ENCODE assay signal across 11 cellular contexts in the genomic region with DNA sequence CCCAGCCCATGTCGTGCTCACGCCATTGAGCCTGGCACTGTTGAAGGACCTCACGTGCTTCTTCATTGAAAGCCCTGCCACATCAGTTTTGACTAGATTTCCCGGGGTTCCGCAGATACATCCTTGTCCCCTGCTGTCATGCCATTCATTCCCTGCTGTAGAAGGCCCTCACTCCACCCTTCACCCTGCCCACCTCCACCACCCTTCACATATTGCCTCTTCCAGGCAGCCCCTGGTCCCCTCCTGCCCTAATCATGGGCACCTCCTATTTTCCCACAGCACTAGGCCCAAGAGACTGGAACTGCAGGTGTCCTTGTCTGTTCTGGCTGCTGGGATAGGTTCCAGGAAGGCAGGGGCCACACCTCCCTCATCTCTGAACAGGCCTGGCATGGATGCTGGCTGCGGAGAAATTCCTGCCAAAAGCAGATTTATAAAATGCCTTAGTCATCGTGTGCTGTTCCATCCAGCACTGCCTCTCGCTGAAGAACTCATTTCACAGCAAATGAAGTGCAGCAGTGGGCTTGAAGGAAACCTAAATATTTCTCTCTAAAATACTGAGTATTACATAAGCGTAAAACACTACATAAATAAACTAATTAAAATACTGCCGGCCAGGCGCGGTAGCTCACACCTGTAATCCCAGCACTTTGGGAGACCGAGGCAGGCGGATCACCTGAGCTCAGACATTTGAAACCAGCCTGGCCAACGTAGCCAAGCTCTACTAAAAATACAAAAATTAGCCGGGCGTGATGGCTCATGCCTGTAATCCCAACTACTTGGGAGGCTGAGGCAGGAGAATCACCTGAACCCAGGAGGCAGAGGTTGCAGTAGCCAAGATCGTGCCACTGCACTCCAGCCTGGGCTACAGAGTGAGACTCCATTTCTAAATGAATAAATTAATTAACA. TPM values are rescaled to one million over a fixed set of nuclear protein-coding genes. Genes with fewer than 3 reads are reported as not detected.
A peak's percentile ranks its signal among the peaks of the same experiment; 100 is the strongest.
DNase-seq lines count a peak whose midpoint lies in the region; ATAC-seq, FAIRE-seq and TF ChIP-seq lines count a peak whose summit lies in the region.
"Had no signal": no experiment of that assay in that cellular context is flagged by ENCODE, and none has a peak within 500 bp of the region (broad histone marks: within the 10 kb centered on the region; RNA-seq: fewer than 3 reads in every experiment).

No MANE protein-coding gene starts in this region.

- H3K27ac Mint-ChIP-seq in chondrocyte (ENCODE audit: unreplicated experiment), result peak overlapping the region; percentile 83
- H3K27ac Mint-ChIP-seq: activated naive CD4-positive, alpha-beta T cell treated with anti-CD3 and anti-CD28 coated beads, Interleukin-2, amount 50 U/mL, for 24 hours had no signal

- H3K4me3 ChIP-seq in A549, result no peak overlapping the region
- no peak overlapping the region for H3K4me3 ChIP-seq in right lobe of liver

- 83% methylated on average over 18 of the region's 18 CpGs for WGBS in A549 (ENCODE audit: missing lambda C conversion rate)
- WGBS in right lobe of liver (ENCODE audit: insufficient coverage, low coverage, low lambda C conversion rate, missing lambda C conversion rate), result 75% methylated on average over 14 of the region's 18 CpGs

- ATAC-seq in A549 (peak; percentile 57 to 71; a peak in 5 of 6 replicates), right lobe of liver (peak; percentile 86 to 94 (median 91))
- no peak for ATAC-seq in activated T-cell treated with anti-CD3 and anti-CD28 coated beads, Interleukin-2, amount 50 U/mL, for 4 hours

- CTCF ChIA-PET in A549 (lab: Yijun Ruan, JAX), result interaction anchor here (1.0 kb wide), 1 partner anchor 19 kb away, joined by 6 read pairs; no protein-coding TSS in a partner anchor

- FAIRE-seq in A549 (lab: Jason Lieb, UNC), result no peak
- FAIRE-seq: HTR-8/SVneo had no signal

- POLR2A ChIA-PET in A549 (lab: Yijun Ruan, JAX), result no interaction called here

- H3K4me1 Mint-ChIP-seq in chondrocyte (ENCODE audit: low read depth), result peaks cover 17% of the 10 kb centered on the region
- H3K4me1 Mint-ChIP-seq in activated T-cell treated with anti-CD3 and anti-CD28 coated beads, Interleukin-2, amount 50 U/mL, for 4 hours (ENCODE audit: low read depth), result no peaks in the 10 kb centered on the region
- H3K4me1 Mint-ChIP-seq: activated naive CD4-positive, alpha-beta T cell treated with anti-CD3 and anti-CD28 coated beads, Interleukin-2, amount 50 U/mL, for 24 hours had no signal

- H3K9me3 ChIP-seq in A549 (no peaks in the 10 kb centered on the region), right lobe of liver (no peaks in the 10 kb centered on the region)

- intact Hi-C loops in right lobe of liver (cut with DNase I), result no loop called here

- peak; percentile 20 to 56 for DNase-seq in A549 (ENCODE audit: low read depth in 1 of 2, low spot score in 1 of 2)
- DNase-seq in M059J (ENCODE audit: low read depth), result peak; percentile 84
- no peak for DNase-seq in chondrocyte (ENCODE audit: low spot score)
- peak; percentile 79 to 87 (median 85) for DNase-seq in right lobe of liver
- no peak for DNase-seq in activated T-cell treated with anti-CD3 and anti-CD28 coated beads, Interleukin-2, amount 50 U/mL, for 4 hours
- DNase-seq in NCI-H524 (lab: John Stamatoyannopoulos, UW), result no peak
- no peak for DNase-seq in DMS53 treated with DMSO at 0.1 percent for 48 hours (lab: John Stamatoyannopoulos, UW; ENCODE audit: unreplicated experiment)
- no peak for DNase-seq in SK-N-DZ (ENCODE audit: low spot score)

- H3K27me3 ChIP-seq in right lobe of liver, result no peaks in the 10 kb centered on the region

- no peak overlapping the region for H3K4me3 Mint-ChIP-seq in chondrocyte (ENCODE audit: unreplicated experiment)
- H3K4me3 Mint-ChIP-seq in activated T-cell treated with anti-CD3 and anti-CD28 coated beads, Interleukin-2, amount 50 U/mL, for 4 hours, result no peak overlapping the region
- H3K4me3 Mint-ChIP-seq: activated naive CD4-positive, alpha-beta T cell treated with anti-CD3 and anti-CD28 coated beads, Interleukin-2, amount 50 U/mL, for 24 hours; CD14-positive monocyte had no signal

- TF ChIP-seq RAD21 in A549 (conservative IDR thresholded peaks at IDR 0.05 in 1 of 2, IDR thresholded peaks at IDR 0.05 in 1 of 2), result no peak

- H3K4me1 ChIP-seq in A549 (peaks cover 31% of the 10 kb centered on the region), right lobe of liver (peaks cover 0 to 15% (median 7%) of the 10 kb centered on the region in 4 donors)

- TF ChIP-seq POLR2A in A549 (IDR thresholded peaks at IDR 0.05; ENCODE audit: low read length) (no peak), right lobe of liver (IDR thresholded peaks at IDR 0.05) (no peak)

- H3K36me3 ChIP-seq in right lobe of liver, result no peaks in the 10 kb centered on the region

- TF ChIP-seq CTCF in A549 (IDR thresholded peaks at IDR 0.05) (no peak), chondrocyte (IDR thresholded peaks at IDR 0.05) (no peak), right lobe of liver (IDR thresholded peaks at IDR 0.05) (no peak)

- H3K9me3 Mint-ChIP-seq in chondrocyte (ENCODE audit: low read depth), result no peaks in the 10 kb centered on the region
- no peaks in the 10 kb centered on the region for H3K9me3 Mint-ChIP-seq in activated T-cell treated with anti-CD3 and anti-CD28 coated beads, Interleukin-2, amount 50 U/mL, for 4 hours
- H3K9me3 Mint-ChIP-seq: activated naive CD4-positive, alpha-beta T cell treated with anti-CD3 and anti-CD28 coated beads, Interleukin-2, amount 50 U/mL, for 24 hours had no signal

- H3K36me3 Mint-ChIP-seq in chondrocyte (ENCODE audit: low read depth), result peaks cover 11% of the 10 kb centered on the region
- peaks cover 6% of the 10 kb centered on the region for H3K36me3 Mint-ChIP-seq in activated T-cell treated with anti-CD3 and anti-CD28 coated beads, Interleukin-2, amount 50 U/mL, for 4 hours (ENCODE audit: insufficient read depth)

- TF ChIP-seq EP300 in A549 (IDR thresholded peaks at IDR 0.05), result no peak

- H3K27ac ChIP-seq in A549 (peak overlapping the region; percentile 64 to 79), right lobe of liver (no peak overlapping the region)

- H3K4me2 ChIP-seq in A549, result peak overlapping the region; percentile 44

- H3K27me3 Mint-ChIP-seq in chondrocyte (ENCODE audit: low read depth), result no peaks in the 10 kb centered on the region
- H3K27me3 Mint-ChIP-seq in activated T-cell treated with anti-CD3 and anti-CD28 coated beads, Interleukin-2, amount 50 U/mL, for 4 hours (ENCODE audit: low read depth), result no peaks in the 10 kb centered on the region
- H3K27me3 Mint-ChIP-seq: activated naive CD4-positive, alpha-beta T cell treated with anti-CD3 and anti-CD28 coated beads, Interleukin-2, amount 50 U/mL, for 24 hours had no signal

RNA-seq across cellular contexts. Expression of gene EIF4E2, which starts 38.4 kb away (rescaled TPM):
- polyA plus RNA-seq in A549 (2011; rRNA removed) (49.1 and 51.4 TPM in 2 replicates), A549 (2017; fragmentation: RNase III; extraction: RNeasy Plus Mini Kit Qiagen cat#74134 plus additional on column Dnase treatment) (177 to 234 TPM (median 197 TPM) in 3 replicates)
- polyA plus RNA-seq in A549 (2012; cell fraction: cytosol; rRNA removed), result 40.5 and 41.6 TPM in 2 replicates
- 24.7 and 43.5 TPM in 2 replicates for polyA plus RNA-seq in A549 (2012; cell fraction: nucleus; rRNA removed)
- 30.4 and 45.0 TPM in 2 replicates for polyA minus RNA-seq in A549 (2011; rRNA and poly(A)+ RNA removed)
- total RNA-seq in M059J (2014; rRNA removed; shearing (Covaris generic)), result 79.1 and 79.4 TPM in 2 replicates
- total RNA-seq in chondrocyte (87.1 to 95.7 TPM (median 89.3 TPM) in 3 replicates), right lobe of liver (10 to 100 TPM; 24.3 to 47.7 (median 42.0) TPM)
- total RNA-seq in activated T-cell treated with anti-CD3 and anti-CD28 coated beads, Interleukin-2, amount 50 U/mL, for 4 hours, result 10 to 100 TPM; 67.8 to 77.2 (median 76.9) TPM
- polyA plus RNA-seq in SK-N-DZ (2014; cell fraction: cytosol; rRNA removed), result 48.2 and 68.6 TPM in 2 replicates
- 54.1 and 55.3 TPM in 2 replicates for polyA plus RNA-seq in SK-N-DZ (2014; cell fraction: nucleus; rRNA removed)

RNA-seq across cellular contexts. Expression of gene TIGD1, which starts 38.6 kb away (rescaled TPM):
- 7.4 and 10.5 TPM in 2 replicates for polyA plus RNA-seq in A549 (2011; rRNA removed)
- polyA plus RNA-seq in A549 (2012; cell fraction: cytosol; rRNA removed), result 3.4 and 3.9 TPM in 2 replicates
- polyA plus RNA-seq in A549 (2012; cell fraction: nucleus; rRNA removed), result 4.3 and 5.8 TPM in 2 replicates
- polyA plus RNA-seq in A549 (2017; fragmentation: RNase III; extraction: RNeasy Plus Mini Kit Qiagen cat#74134 plus additional on column Dnase treatment), result 5.7 to 5.9 TPM (median 5.7 TPM) in 3 replicates
- 6.8 and 7.0 TPM in 2 replicates for polyA minus RNA-seq in A549 (2011; rRNA and poly(A)+ RNA removed)
- 3.2 and 3.4 TPM in 2 replicates for total RNA-seq in M059J (2014; rRNA removed; shearing (Covaris generic))
- 3.2 to 6.7 TPM (median 3.3 TPM) in 3 replicates for total RNA-seq in chondrocyte
- 1 to 10 TPM in 3 of 6 experiments, under 1 TPM in 3; 0.68 to 1.5 (median 1.0) TPM for total RNA-seq in right lobe of liver
- 10 to 100 TPM; 10.5 to 11.7 (median 11.5) TPM for total RNA-seq in activated T-cell treated with anti-CD3 and anti-CD28 coated beads, Interleukin-2, amount 50 U/mL, for 4 hours
- 28.6 and 28.8 TPM in 2 replicates for polyA plus RNA-seq in SK-N-DZ (2014; cell fraction: cytosol; rRNA removed)
- 30.9 and 38.4 TPM in 2 replicates for polyA plus RNA-seq in SK-N-DZ (2014; cell fraction: nucleus; rRNA removed)

RNA-seq across cellular contexts. Expression of gene EFHD1, which starts 44.5 kb away (rescaled TPM):
- polyA plus RNA-seq in A549 (2011; rRNA removed) (2.3 and 2.6 TPM in 2 replicates), A549 (2017; fragmentation: RNase III; extraction: RNeasy Plus Mini Kit Qiagen cat#74134 plus additional on column Dnase treatment) (1.3 to 1.5 TPM (median 1.4 TPM) in 3 replicates)
- 1.6 TPM in 2 replicates for polyA plus RNA-seq in A549 (2012; cell fraction: cytosol; rRNA removed)
- polyA plus RNA-seq in A549 (2012; cell fraction: nucleus; rRNA removed), result 0.73 and 1.7 TPM in 2 replicates
- polyA minus RNA-seq in A549 (2011; rRNA and poly(A)+ RNA removed), result 1.2 and 2.1 TPM in 2 replicates
- total RNA-seq in M059J (2014; rRNA removed; shearing (Covaris generic)), result 0.49 and 1.7 TPM in 2 replicates
- total RNA-seq in chondrocyte (109 to 178 TPM (median 175 TPM) in 3 replicates), right lobe of liver (10 to 100 TPM in 4 of 6 experiments, 1 to 10 TPM in 2; 7.3 to 30.3 (median 10.7) TPM)
- total RNA-seq in activated T-cell treated with anti-CD3 and anti-CD28 coated beads, Interleukin-2, amount 50 U/mL, for 4 hours, result under 1 TPM; 0.16 to 0.69 (median 0.35) TPM
- polyA plus RNA-seq in SK-N-DZ (2014; cell fraction: cytosol; rRNA removed), result 0.85 and 1.0 TPM in 2 replicates
- polyA plus RNA-seq in SK-N-DZ (2014; cell fraction: nucleus; rRNA removed), result 0.83 TPM in 1 of 2 replicates, not detected in the other
- polyA plus RNA-seq: CD14-positive monocyte had no signal

RNA-seq across cellular contexts. Expression of gene CHRNG, which starts 49.4 kb away (rescaled TPM):
- polyA plus RNA-seq in A549 (2011; rRNA removed), result not detected in 2 replicates
- not detected in 2 replicates for polyA plus RNA-seq in A549 (2012; cell fraction: cytosol; rRNA removed)
- polyA plus RNA-seq in A549 (2012; cell fraction: nucleus; rRNA removed), result not detected in 2 replicates
- polyA plus RNA-seq in A549 (2017; fragmentation: RNase III; extraction: RNeasy Plus Mini Kit Qiagen cat#74134 plus additional on column Dnase treatment), result not detected in 3 replicates
- not detected in 2 replicates for polyA minus RNA-seq in A549 (2011; rRNA and poly(A)+ RNA removed)
- total RNA-seq in M059J (2014; rRNA removed; shearing (Covaris generic)), result not detected in 2 replicates
- total RNA-seq in chondrocyte, result not detected in 3 replicates
- total RNA-seq in right lobe of liver, result not detected
- total RNA-seq in activated T-cell treated with anti-CD3 and anti-CD28 coated beads, Interleukin-2, amount 50 U/mL, for 4 hours, result not detected
- polyA plus RNA-seq in SK-N-DZ (2014; cell fraction: cytosol; rRNA removed), result 1.4 and 1.6 TPM in 2 replicates
- polyA plus RNA-seq in SK-N-DZ (2014; cell fraction: nucleus; rRNA removed), result 4.8 and 5.4 TPM in 2 replicates
- polyA plus RNA-seq: CD14-positive monocyte had no signal

Comparison
In these comparisons a context has a peak if more than half of its experiments do, and no peak if none do; other contexts are left out.
1. ATAC-seq: peak in A549 (2 of 2) and right lobe of liver (4 of 4); none in activated T-cell treated with anti-CD3 and anti-CD28 coated beads, Interleukin-2, amount 50 U/mL, for 4 hours (0 of 2).
2. DNase-seq: peak in A549 (2 of 2), M059J (single experiment) and right lobe of liver (3 of 3); none in chondrocyte (single experiment), activated T-cell treated with anti-CD3 and anti-CD28 coated beads, Interleukin-2, amount 50 U/mL, for 4 hours (single experiment), NCI-H524 (0 of 2), DMS53 treated with DMSO at 0.1 percent for 48 hours (single experiment) and SK-N-DZ (single experiment).
3. H3K27ac ChIP-seq: peak in A549 (2 of 2); none in right lobe of liver (0 of 3).